In genomic region chr1:67500413-67500959, GRCh38 we compare ENCODE assay signal across 1 cellular context.
TF ChIP-seq lines count a peak whose summit lies in the region.

No MANE protein-coding gene starts in this region.

TF ChIP-seq in HepG2, 621 proteins besides CTCF, POLR2A, EP300 and RAD21 (continued from another document and continues in another):
- TF ChIP-seq, protein P1, sequence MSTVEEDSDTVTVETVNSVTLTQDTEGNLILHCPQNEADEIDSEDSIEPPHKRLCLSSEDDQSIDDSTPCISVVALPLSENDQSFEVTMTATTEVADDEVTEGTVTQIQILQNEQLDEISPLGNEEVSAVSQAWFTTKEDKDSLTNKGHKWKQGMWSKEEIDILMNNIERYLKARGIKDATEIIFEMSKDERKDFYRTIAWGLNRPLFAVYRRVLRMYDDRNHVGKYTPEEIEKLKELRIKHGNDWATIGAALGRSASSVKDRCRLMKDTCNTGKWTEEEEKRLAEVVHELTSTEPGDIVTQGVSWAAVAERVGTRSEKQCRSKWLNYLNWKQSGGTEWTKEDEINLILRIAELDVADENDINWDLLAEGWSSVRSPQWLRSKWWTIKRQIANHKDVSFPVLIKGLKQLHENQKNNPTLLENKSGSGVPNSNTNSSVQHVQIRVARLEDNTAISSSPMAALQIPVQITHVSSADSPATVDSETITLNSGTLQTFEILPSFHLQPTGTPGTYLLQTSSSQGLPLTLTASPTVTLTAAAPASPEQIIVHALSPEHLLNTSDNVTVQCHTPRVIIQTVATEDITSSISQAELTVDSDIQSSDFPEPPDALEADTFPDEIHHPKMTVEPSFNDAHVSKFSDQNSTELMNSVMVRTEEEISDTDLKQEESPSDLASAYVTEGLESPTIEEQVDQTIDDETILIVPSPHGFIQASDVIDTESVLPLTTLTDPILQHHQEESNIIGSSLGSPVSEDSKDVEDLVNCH (CRISPR knock-in tag; IDR thresholded peaks at IDR 0.05), result no peak
- TF ChIP-seq, protein P2, sequence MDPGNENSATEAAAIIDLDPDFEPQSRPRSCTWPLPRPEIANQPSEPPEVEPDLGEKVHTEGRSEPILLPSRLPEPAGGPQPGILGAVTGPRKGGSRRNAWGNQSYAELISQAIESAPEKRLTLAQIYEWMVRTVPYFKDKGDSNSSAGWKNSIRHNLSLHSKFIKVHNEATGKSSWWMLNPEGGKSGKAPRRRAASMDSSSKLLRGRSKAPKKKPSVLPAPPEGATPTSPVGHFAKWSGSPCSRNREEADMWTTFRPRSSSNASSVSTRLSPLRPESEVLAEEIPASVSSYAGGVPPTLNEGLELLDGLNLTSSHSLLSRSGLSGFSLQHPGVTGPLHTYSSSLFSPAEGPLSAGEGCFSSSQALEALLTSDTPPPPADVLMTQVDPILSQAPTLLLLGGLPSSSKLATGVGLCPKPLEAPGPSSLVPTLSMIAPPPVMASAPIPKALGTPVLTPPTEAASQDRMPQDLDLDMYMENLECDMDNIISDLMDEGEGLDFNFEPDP (CRISPR knock-in tag; conservative IDR thresholded peaks at IDR 0.05), result no peak
- no peak for TF ChIP-seq DMAP1 (CRISPR knock-in tag; IDR thresholded peaks at IDR 0.05)
- peak; percentile 58; the same call in 1 of the 2 replicates for TF ChIP-seq MIER2 (CRISPR knock-in tag; IDR thresholded peaks at IDR 0.05)
- TF ChIP-seq, protein P3, sequence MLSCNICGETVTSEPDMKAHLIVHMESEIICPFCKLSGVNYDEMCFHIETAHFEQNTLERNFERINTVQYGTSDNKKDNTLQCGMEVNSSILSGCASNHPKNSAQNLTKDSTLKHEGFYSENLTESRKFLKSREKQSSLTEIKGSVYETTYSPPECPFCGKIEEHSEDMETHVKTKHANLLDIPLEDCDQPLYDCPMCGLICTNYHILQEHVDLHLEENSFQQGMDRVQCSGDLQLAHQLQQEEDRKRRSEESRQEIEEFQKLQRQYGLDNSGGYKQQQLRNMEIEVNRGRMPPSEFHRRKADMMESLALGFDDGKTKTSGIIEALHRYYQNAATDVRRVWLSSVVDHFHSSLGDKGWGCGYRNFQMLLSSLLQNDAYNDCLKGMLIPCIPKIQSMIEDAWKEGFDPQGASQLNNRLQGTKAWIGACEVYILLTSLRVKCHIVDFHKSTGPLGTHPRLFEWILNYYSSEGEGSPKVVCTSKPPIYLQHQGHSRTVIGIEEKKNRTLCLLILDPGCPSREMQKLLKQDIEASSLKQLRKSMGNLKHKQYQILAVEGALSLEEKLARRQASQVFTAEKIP (CRISPR knock-in tag; IDR thresholded peaks at IDR 0.05; ENCODE audit: borderline replicate concordance), result no peak
- no peak for TF ChIP-seq TOPORS (CRISPR knock-in tag; IDR thresholded peaks at IDR 0.05)
- no peak for TF ChIP-seq ZNF781 (CRISPR knock-in tag; IDR thresholded peaks at IDR 0.05; ENCODE audit: borderline replicate concordance, not compliant biosample characterization)
- TF ChIP-seq, protein P4, sequence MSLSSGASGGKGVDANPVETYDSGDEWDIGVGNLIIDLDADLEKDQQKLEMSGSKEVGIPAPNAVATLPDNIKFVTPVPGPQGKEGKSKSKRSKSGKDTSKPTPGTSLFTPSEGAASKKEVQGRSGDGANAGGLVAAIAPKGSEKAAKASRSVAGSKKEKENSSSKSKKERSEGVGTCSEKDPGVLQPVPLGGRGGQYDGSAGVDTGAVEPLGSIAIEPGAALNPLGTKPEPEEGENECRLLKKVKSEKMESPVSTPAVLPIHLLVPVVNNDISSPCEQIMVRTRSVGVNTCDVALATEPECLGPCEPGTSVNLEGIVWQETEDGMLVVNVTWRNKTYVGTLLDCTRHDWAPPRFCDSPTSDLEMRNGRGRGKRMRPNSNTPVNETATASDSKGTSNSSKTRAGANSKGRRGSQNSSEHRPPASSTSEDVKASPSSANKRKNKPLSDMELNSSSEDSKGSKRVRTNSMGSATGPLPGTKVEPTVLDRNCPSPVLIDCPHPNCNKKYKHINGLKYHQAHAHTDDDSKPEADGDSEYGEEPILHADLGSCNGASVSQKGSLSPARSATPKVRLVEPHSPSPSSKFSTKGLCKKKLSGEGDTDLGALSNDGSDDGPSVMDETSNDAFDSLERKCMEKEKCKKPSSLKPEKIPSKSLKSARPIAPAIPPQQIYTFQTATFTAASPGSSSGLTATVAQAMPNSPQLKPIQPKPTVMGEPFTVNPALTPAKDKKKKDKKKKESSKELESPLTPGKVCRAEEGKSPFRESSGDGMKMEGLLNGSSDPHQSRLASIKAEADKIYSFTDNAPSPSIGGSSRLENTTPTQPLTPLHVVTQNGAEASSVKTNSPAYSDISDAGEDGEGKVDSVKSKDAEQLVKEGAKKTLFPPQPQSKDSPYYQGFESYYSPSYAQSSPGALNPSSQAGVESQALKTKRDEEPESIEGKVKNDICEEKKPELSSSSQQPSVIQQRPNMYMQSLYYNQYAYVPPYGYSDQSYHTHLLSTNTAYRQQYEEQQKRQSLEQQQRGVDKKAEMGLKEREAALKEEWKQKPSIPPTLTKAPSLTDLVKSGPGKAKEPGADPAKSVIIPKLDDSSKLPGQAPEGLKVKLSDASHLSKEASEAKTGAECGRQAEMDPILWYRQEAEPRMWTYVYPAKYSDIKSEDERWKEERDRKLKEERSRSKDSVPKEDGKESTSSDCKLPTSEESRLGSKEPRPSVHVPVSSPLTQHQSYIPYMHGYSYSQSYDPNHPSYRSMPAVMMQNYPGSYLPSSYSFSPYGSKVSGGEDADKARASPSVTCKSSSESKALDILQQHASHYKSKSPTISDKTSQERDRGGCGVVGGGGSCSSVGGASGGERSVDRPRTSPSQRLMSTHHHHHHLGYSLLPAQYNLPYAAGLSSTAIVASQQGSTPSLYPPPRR (CRISPR knock-in tag; IDR thresholded peaks at IDR 0.05; ENCODE audit: borderline replicate concordance), result peak; percentile 38; the same call in 1 of the 2 replicates
- TF ChIP-seq ZBTB49 (CRISPR knock-in tag; IDR thresholded peaks at IDR 0.05; ENCODE audit: borderline replicate concordance), result no peak
- 0 out of 2 replicates have a peak, but pooled peaks have one; percentile 46 for TF ChIP-seq ARHGAP35 (CRISPR knock-in tag; IDR thresholded peaks at IDR 0.05; ENCODE audit: borderline replicate concordance)
- peak; percentile 33 for TF ChIP-seq TEAD3 (CRISPR knock-in tag; optimal IDR thresholded peaks at IDR 0.05; ENCODE audit: borderline replicate concordance)
- no peak for TF ChIP-seq KLF9 (CRISPR knock-in tag; IDR thresholded peaks at IDR 0.05; ENCODE audit: low read depth)
- TF ChIP-seq ZNF124 (CRISPR knock-in tag; IDR thresholded peaks at IDR 0.05), result 0 out of 2 replicates have a peak, but pooled peaks have one; percentile 36
- no peak for TF ChIP-seq PHF20 (CRISPR knock-in tag; IDR thresholded peaks at IDR 0.05)
- TF ChIP-seq MAFG (CRISPR knock-in tag; IDR thresholded peaks at IDR 0.05), result no peak
- no peak for TF ChIP-seq IKZF4 (CRISPR knock-in tag; IDR thresholded peaks at IDR 0.05; ENCODE audit: borderline replicate concordance, low read depth, not compliant biosample characterization)
- no peak for TF ChIP-seq ZNF205 (CRISPR knock-in tag; IDR thresholded peaks at IDR 0.05)
- TF ChIP-seq TCF7L2 (IDR thresholded peaks at IDR 0.05; ENCODE audit: low read depth, low read length), result no peak
- 0 out of 2 replicates have a peak, but pooled peaks have one; percentile 41 for TF ChIP-seq ZNF264 (CRISPR knock-in tag; IDR thresholded peaks at IDR 0.05)
- TF ChIP-seq PRMT3 (CRISPR knock-in tag; IDR thresholded peaks at IDR 0.05; ENCODE audit: borderline replicate concordance, low read depth), result no peak
- TF ChIP-seq MTA1 (CRISPR knock-in tag; IDR thresholded peaks at IDR 0.05; ENCODE audit: borderline replicate concordance), result no peak
- TF ChIP-seq HDAC1 (CRISPR knock-in tag; IDR thresholded peaks at IDR 0.05), result peak; percentile 54
- TF ChIP-seq, protein P5, sequence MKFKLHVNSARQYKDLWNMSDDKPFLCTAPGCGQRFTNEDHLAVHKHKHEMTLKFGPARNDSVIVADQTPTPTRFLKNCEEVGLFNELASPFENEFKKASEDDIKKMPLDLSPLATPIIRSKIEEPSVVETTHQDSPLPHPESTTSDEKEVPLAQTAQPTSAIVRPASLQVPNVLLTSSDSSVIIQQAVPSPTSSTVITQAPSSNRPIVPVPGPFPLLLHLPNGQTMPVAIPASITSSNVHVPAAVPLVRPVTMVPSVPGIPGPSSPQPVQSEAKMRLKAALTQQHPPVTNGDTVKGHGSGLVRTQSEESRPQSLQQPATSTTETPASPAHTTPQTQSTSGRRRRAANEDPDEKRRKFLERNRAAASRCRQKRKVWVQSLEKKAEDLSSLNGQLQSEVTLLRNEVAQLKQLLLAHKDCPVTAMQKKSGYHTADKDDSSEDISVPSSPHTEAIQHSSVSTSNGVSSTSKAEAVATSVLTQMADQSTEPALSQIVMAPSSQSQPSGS (CRISPR knock-in tag; IDR thresholded peaks at IDR 0.05), result 0 out of 2 replicates have a peak, but pooled peaks have one; percentile 64
- no peak for TF ChIP-seq CC2D1A (CRISPR knock-in tag; IDR thresholded peaks at IDR 0.05)
- no peak for TF ChIP-seq DBP (CRISPR knock-in tag; IDR thresholded peaks at IDR 0.05; ENCODE audit: not compliant biosample characterization)
- TF ChIP-seq ZNF432 (CRISPR knock-in tag; IDR thresholded peaks at IDR 0.05; ENCODE audit: borderline replicate concordance), result no peak
- TF ChIP-seq FOXK2 (IDR thresholded peaks at IDR 0.05), result no peak
- TF ChIP-seq ZNF776 (CRISPR knock-in tag; IDR thresholded peaks at IDR 0.05), result no peak
- no peak for TF ChIP-seq NR1H2 (CRISPR knock-in tag; IDR thresholded peaks at IDR 0.05; ENCODE audit: borderline replicate concordance, low read depth)
- TF ChIP-seq KDM5A (IDR thresholded peaks at IDR 0.05; ENCODE audit: borderline replicate concordance, low read length), result no peak
- no peak for TF ChIP-seq JARID2 (CRISPR knock-in tag; IDR thresholded peaks at IDR 0.05; ENCODE audit: insufficient replicate concordance)
- TF ChIP-seq ZNF460 (CRISPR knock-in tag; IDR thresholded peaks at IDR 0.05; ENCODE audit: borderline replicate concordance), result no peak
- 0 out of 2 replicates have a peak, but pooled peaks have one; percentile 46 for TF ChIP-seq ZNF556 (CRISPR knock-in tag; IDR thresholded peaks at IDR 0.05; ENCODE audit: borderline replicate concordance)
- peak; percentile 49; the same call in 1 of the 2 replicates for TF ChIP-seq MED1 (CRISPR knock-in tag; IDR thresholded peaks at IDR 0.05)
- TF ChIP-seq HOXA5 (CRISPR knock-in tag; IDR thresholded peaks at IDR 0.05), result no peak
- no peak for TF ChIP-seq NBN (conservative IDR thresholded peaks at IDR 0.05)
- TF ChIP-seq, protein P6, sequence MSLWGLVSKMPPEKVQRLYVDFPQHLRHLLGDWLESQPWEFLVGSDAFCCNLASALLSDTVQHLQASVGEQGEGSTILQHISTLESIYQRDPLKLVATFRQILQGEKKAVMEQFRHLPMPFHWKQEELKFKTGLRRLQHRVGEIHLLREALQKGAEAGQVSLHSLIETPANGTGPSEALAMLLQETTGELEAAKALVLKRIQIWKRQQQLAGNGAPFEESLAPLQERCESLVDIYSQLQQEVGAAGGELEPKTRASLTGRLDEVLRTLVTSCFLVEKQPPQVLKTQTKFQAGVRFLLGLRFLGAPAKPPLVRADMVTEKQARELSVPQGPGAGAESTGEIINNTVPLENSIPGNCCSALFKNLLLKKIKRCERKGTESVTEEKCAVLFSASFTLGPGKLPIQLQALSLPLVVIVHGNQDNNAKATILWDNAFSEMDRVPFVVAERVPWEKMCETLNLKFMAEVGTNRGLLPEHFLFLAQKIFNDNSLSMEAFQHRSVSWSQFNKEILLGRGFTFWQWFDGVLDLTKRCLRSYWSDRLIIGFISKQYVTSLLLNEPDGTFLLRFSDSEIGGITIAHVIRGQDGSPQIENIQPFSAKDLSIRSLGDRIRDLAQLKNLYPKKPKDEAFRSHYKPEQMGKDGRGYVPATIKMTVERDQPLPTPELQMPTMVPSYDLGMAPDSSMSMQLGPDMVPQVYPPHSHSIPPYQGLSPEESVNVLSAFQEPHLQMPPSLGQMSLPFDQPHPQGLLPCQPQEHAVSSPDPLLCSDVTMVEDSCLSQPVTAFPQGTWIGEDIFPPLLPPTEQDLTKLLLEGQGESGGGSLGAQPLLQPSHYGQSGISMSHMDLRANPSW (CRISPR knock-in tag; IDR thresholded peaks at IDR 0.05; ENCODE audit: borderline replicate concordance), result no peak
- no peak for TF ChIP-seq ZNF20 (CRISPR knock-in tag; IDR thresholded peaks at IDR 0.05)
- peak; percentile 54; the same call in 1 of the 2 replicates for TF ChIP-seq TFDP2 (CRISPR knock-in tag; IDR thresholded peaks at IDR 0.05)
- TF ChIP-seq KAT2B (IDR thresholded peaks at IDR 0.05; ENCODE audit: borderline replicate concordance, low read depth, low read length), result no peak
- no peak for TF ChIP-seq ZNF773 (CRISPR knock-in tag; IDR thresholded peaks at IDR 0.05; ENCODE audit: borderline replicate concordance)
- no peak for TF ChIP-seq ARNTL (CRISPR knock-in tag; IDR thresholded peaks at IDR 0.05)
